16 cellular contexts compared by ENCODE assay signal in the genomic region with DNA sequence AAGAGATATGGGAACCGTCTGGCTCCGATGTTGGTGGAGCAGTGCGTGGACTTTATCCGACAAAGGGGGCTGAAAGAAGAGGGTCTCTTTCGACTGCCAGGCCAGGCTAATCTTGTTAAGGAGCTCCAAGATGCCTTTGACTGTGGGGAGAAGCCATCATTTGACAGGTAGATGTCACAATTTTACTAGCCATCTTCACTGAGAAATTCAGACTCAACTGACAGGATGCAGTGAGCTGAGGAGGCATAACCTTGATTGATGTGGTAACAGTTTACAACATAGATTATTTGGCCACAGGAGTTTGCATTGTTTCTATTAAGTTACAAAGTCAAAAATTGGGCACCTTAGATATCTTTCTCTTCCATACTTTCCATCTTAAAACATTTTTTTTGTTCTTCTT.
A peak's percentile ranks its signal among the peaks of the same experiment; 100 is the strongest.
DNase-seq lines count a peak whose midpoint lies in the region; ATAC-seq, FAIRE-seq and TF ChIP-seq lines count a peak whose summit lies in the region.
"Had no signal": no experiment of that assay in that cellular context is flagged by ENCODE, and none has a peak within 500 bp of the region (broad histone marks: within the 10 kb centered on the region; RNA-seq: fewer than 3 reads in every experiment).

No MANE protein-coding gene starts in this region.

- H3K27me3 Mint-ChIP-seq in nephron (ENCODE audit: low read depth), result no peaks in the 10 kb centered on the region
- no peaks in the 10 kb centered on the region for H3K27me3 Mint-ChIP-seq in activated T-cell treated with anti-CD3 and anti-CD28 coated beads, Interleukin-2, amount 50 U/mL, for 4 hours (ENCODE audit: low read depth)

- H3K27ac ChIP-seq in H1 (ENCODE audit: low read depth, low read length), result no peak overlapping the region
- H3K27ac ChIP-seq: 22Rv1, BLaER1, GM23248 had no signal

- H2AK5ac ChIP-seq in H1 (ENCODE audit: low read depth, low read length), result no peak overlapping the region

- no peaks in the 10 kb centered on the region for H3K9me3 ChIP-seq in H1 (ENCODE audit: insufficient read depth in 2 of 2, low read depth in 1 of 2, low read length in 1 of 2)
- H3K9me3 ChIP-seq: BLaER1, HAP-1 had no signal

- H3K27me3 ChIP-seq in H1 (replicated peaks in 1 of 4; ENCODE audit: control insufficient read depth in 3 of 4, extremely low read depth in 1 of 4, insufficient read depth in 3 of 4, low read length in 3 of 4), result no peaks in the 10 kb centered on the region
- H3K27me3 ChIP-seq: BLaER1 had no signal

- H3K4me3 ChIP-seq in H1 (ENCODE audit: extremely low read depth in 1 of 4, insufficient read depth in 2 of 4, low read depth in 3 of 4, low read length in 4 of 4), result no peak overlapping the region
- H3K4me3 ChIP-seq: BLaER1, GM23248, HAP-1 had no signal

- FAIRE-seq in H1 (lab: Jason Lieb, UNC), result no peak
- FAIRE-seq: HepG2, HTR-8/SVneo had no signal

- no peaks in the 10 kb centered on the region for H3K9me3 Mint-ChIP-seq in nephron
- no peaks in the 10 kb centered on the region for H3K9me3 Mint-ChIP-seq in activated T-cell treated with anti-CD3 and anti-CD28 coated beads, Interleukin-2, amount 50 U/mL, for 4 hours
- H3K9me3 Mint-ChIP-seq: HFFc6 had no signal

- no peak for TF ChIP-seq RAD21 in H1 (IDR thresholded peaks at IDR 0.05 in 1 of 2, conservative IDR thresholded peaks at IDR 0.05 in 1 of 2; ENCODE audit: low read depth in 2 of 2, low read length in 2 of 2)

- no peaks in the 10 kb centered on the region for H3K36me3 ChIP-seq in H1 (ENCODE audit: control insufficient read depth in 2 of 4, insufficient read depth in 4 of 4, low read length in 3 of 4)
- H3K36me3 ChIP-seq: BLaER1, HAP-1 had no signal

- H3K4me2 ChIP-seq in H1 (ENCODE audit: insufficient read depth in 1 of 2, low read depth in 2 of 2, low read length in 2 of 2), result no peak overlapping the region
- H3K4me2 ChIP-seq: BLaER1 had no signal

- H3K56ac ChIP-seq in H1 (replicated peaks; ENCODE audit: insufficient read length, low read depth, low read length), result no peak overlapping the region

- H2BK5ac ChIP-seq in H1 (ENCODE audit: low read depth, low read length), result no peak overlapping the region

- H3K36me3 Mint-ChIP-seq in nephron (ENCODE audit: low read depth), result peaks cover 25% of the 10 kb centered on the region
- no peaks in the 10 kb centered on the region for H3K36me3 Mint-ChIP-seq in activated T-cell treated with anti-CD3 and anti-CD28 coated beads, Interleukin-2, amount 50 U/mL, for 4 hours (ENCODE audit: insufficient read depth)

- no peak overlapping the region for H3K4ac ChIP-seq in H1 (replicated peaks; ENCODE audit: insufficient read length, low read depth, low read length)

- H3K4me3 Mint-ChIP-seq in nephron, result no peak overlapping the region
- no peak overlapping the region for H3K4me3 Mint-ChIP-seq in activated T-cell treated with anti-CD3 and anti-CD28 coated beads, Interleukin-2, amount 50 U/mL, for 4 hours
- H3K4me3 Mint-ChIP-seq: HFFc6 had no signal

- TF ChIP-seq POLR2A in H1 (IDR thresholded peaks at IDR 0.05; ENCODE audit: control extremely low read depth in 1 of 2, low read depth in 2 of 2, low read length in 2 of 2), result no peak

- H3K23ac ChIP-seq in H1 (ENCODE audit: insufficient read length), result no peak overlapping the region

- H2AFZ ChIP-seq in H1 (ENCODE audit: low read length), result peak overlapping the region; percentile 73; the same call in 1 of the 2 replicates
- H2AFZ ChIP-seq: GM23248 had no signal

- no peak for TF ChIP-seq EP300 in H1 (IDR thresholded peaks at IDR 0.05; ENCODE audit: borderline replicate concordance in 1 of 2, low read depth in 2 of 2, low read length in 2 of 2)

- peak overlapping the region; percentile 16 to 68 (median 63) for H3K27ac Mint-ChIP-seq in nephron
- H3K27ac Mint-ChIP-seq: HFFc6 had no signal

- H3K23me2 ChIP-seq in H1 (ENCODE audit: low read depth, low read length), result no peaks in the 10 kb centered on the region

- CTCF ChIA-PET in H1 (lab: Charles Lee; ENCODE audit: partially characterized antibody), result interaction anchor here (0.6 kb wide), 1 partner anchor 21 kb away, joined by 3 read pairs; no protein-coding TSS in a partner anchor

- no peak overlapping the region for H3K18ac ChIP-seq in H1 (ENCODE audit: extremely low read depth, low read length)

- H4K91ac ChIP-seq in H1 (replicated peaks; ENCODE audit: insufficient read length, low read length), result no peak overlapping the region

- 92% methylated on average over 5 of the region's 5 CpGs; no CpG with 5 or more reads in 1 of the 2 experiments for WGBS in H1 (ENCODE audit: extremely low coverage in 1 of 2, insufficient coverage in 1 of 2, insufficient read length in 1 of 2, insufficient replicate concordance in 2 of 2, low coverage in 1 of 2, low lambda C conversion rate in 2 of 2, missing lambda C conversion rate in 1 of 2), 2 experiments

- no peak overlapping the region for H2BK20ac ChIP-seq in H1 (ENCODE audit: low read length)

- no peak overlapping the region for H3K14ac ChIP-seq in H1 (ENCODE audit: insufficient read length)

- peaks cover 22% of the 10 kb centered on the region for H3K4me1 Mint-ChIP-seq in nephron
- no peaks in the 10 kb centered on the region for H3K4me1 Mint-ChIP-seq in activated T-cell treated with anti-CD3 and anti-CD28 coated beads, Interleukin-2, amount 50 U/mL, for 4 hours (ENCODE audit: low read depth)

- no peak overlapping the region for H2BK12ac ChIP-seq in H1 (ENCODE audit: low read depth, low read length)

- no peak overlapping the region for H2BK120ac ChIP-seq in H1 (replicated peaks; ENCODE audit: low read depth, low read length)

- no peaks in the 10 kb centered on the region for H3K79me1 ChIP-seq in H1 (ENCODE audit: low read depth, low read length)

- no peaks in the 10 kb centered on the region for H3K79me2 ChIP-seq in H1 (ENCODE audit: control insufficient read depth in 1 of 2, insufficient read depth in 2 of 2, low read length in 2 of 2)

- no peak for ATAC-seq in activated T-cell treated with anti-CD3 and anti-CD28 coated beads, Interleukin-2, amount 50 U/mL, for 4 hours
- ATAC-seq in GM19467 (IDR thresholded peaks at IDR 0.05; ENCODE audit: unreplicated experiment), result no peak
- ATAC-seq: HepG2 had no signal

- H2BK15ac ChIP-seq in H1 (ENCODE audit: low read length), result no peak overlapping the region

- H4K5ac ChIP-seq in H1 (ENCODE audit: insufficient read length, low read depth, low read length), result no peak overlapping the region

- no peak overlapping the region for H3K9ac ChIP-seq in H1 (replicated peaks in 1 of 4; ENCODE audit: extremely low read depth in 1 of 4, low read depth in 3 of 4, low read length in 3 of 4)
- H3K9ac ChIP-seq: BLaER1, GM23248 had no signal

- no peaks in the 10 kb centered on the region for H3K4me1 ChIP-seq in H1 (replicated peaks in 1 of 4; ENCODE audit: control insufficient read depth in 3 of 4, insufficient read depth in 4 of 4, low read length in 3 of 4)
- H3K4me1 ChIP-seq: BLaER1 had no signal

- POLR2A ChIA-PET in H1 (lab: Charles Lee; ENCODE audit: partially characterized antibody), result no interaction called here

- no peaks in the 10 kb centered on the region for H4K20me1 ChIP-seq in H1 (replicated peaks in 1 of 2; ENCODE audit: control insufficient read depth in 1 of 2, insufficient read depth in 2 of 2, low read length in 2 of 2)
- H4K20me1 ChIP-seq: BLaER1 had no signal

- TF ChIP-seq CTCF in H1 (IDR thresholded peaks at IDR 0.05; ENCODE audit: control extremely low read depth in 1 of 3, insufficient read depth in 1 of 3, low read depth in 1 of 3, low read length in 3 of 3) (no peak), nephron (IDR thresholded peaks at IDR 0.05; ENCODE audit: unreplicated experiment in 3 of 3) (no peak)

- DNase-seq in NCI-H82 (lab: John Stamatoyannopoulos, UW) (peak; percentile 23), NCI-H82 treated with DMSO at 0.1 percent for 48 hours (lab: John Stamatoyannopoulos, UW; ENCODE audit: unreplicated experiment) (no peak), H1 (ENCODE audit: low read depth in 1 of 2, low spot score in 2 of 2) (no peak), 8988T (no peak)
- no peak for DNase-seq in activated T-cell treated with anti-CD3 and anti-CD28 coated beads, Interleukin-2, amount 50 U/mL, for 4 hours
- DNase-seq: AML-193, DMS53, GM23248, HFFc6 had no signal

- H4K8ac ChIP-seq in H1 (ENCODE audit: extremely low read depth, insufficient read depth, low read length), result no peak overlapping the region

TF ChIP-seq in H1, 55 proteins besides CTCF, POLR2A, EP300 and RAD21:
- TF ChIP-seq KDM5A (IDR thresholded peaks at IDR 0.05; ENCODE audit: low read length) (no peak), CHD2 (IDR thresholded peaks at IDR 0.05; ENCODE audit: low read length) (no peak), ZNF274 (IDR thresholded peaks at IDR 0.05; ENCODE audit: borderline replicate concordance, extremely low read depth, low read length) (no peak), POU5F1 (IDR thresholded peaks at IDR 0.05; ENCODE audit: low read depth, low read length) (no peak), HDAC2 (IDR thresholded peaks at IDR 0.05; ENCODE audit: borderline replicate concordance in 1 of 2, low read depth in 2 of 2, low read length in 2 of 2) (no peak), GTF2F1 (IDR thresholded peaks at IDR 0.05; ENCODE audit: borderline replicate concordance, low read depth, low read length) (no peak), NRF1 (IDR thresholded peaks at IDR 0.05; ENCODE audit: low read depth, low read length) (no peak), SIX5 (IDR thresholded peaks at IDR 0.05; ENCODE audit: low read depth, low read length) (no peak), CBX5 (IDR thresholded peaks at IDR 0.05; ENCODE audit: low read depth, low read length) (no peak), SUZ12 (IDR thresholded peaks at IDR 0.05; ENCODE audit: low read length) (no peak), SRF (IDR thresholded peaks at IDR 0.05; ENCODE audit: low read depth, low read length) (no peak), TEAD4 (IDR thresholded peaks at IDR 0.05; ENCODE audit: low read depth, low read length) (no peak), TAF7 (optimal IDR thresholded peaks at IDR 0.05; ENCODE audit: borderline replicate concordance, low read depth, low read length) (no peak), SIRT6 (IDR thresholded peaks at IDR 0.05; ENCODE audit: low read length) (no peak), BRCA1 (IDR thresholded peaks at IDR 0.05; ENCODE audit: low read depth, low read length) (no peak)
- TF ChIP-seq, protein P1, sequence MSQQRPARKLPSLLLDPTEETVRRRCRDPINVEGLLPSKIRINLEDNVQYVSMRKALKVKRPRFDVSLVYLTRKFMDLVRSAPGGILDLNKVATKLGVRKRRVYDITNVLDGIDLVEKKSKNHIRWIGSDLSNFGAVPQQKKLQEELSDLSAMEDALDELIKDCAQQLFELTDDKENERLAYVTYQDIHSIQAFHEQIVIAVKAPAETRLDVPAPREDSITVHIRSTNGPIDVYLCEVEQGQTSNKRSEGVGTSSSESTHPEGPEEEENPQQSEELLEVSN (IDR thresholded peaks at IDR 0.05), result no peak
TF ChIP-seq in H1: peak in this region for 0.
